In genomic region chr3:172317984-172318383, GRCh38 we compare ENCODE assay signal across 8 cellular contexts.
DNase-seq lines count a peak whose midpoint lies in the region; ATAC-seq, FAIRE-seq and TF ChIP-seq lines count a peak whose summit lies in the region.

No MANE protein-coding gene starts in this region.

- WGBS in HepG2 (ENCODE audit: low lambda C conversion rate): 91% methylated on average over 1 of the region's 1 CpG
- 0% methylated on average over 1 of the region's 1 CpG for WGBS in transverse colon (ENCODE audit: low coverage in 1 of 2), 2 donors

- H3K4me2 ChIP-seq in HepG2 (ENCODE audit: low read depth, low read length): no peak overlapping the region

- no peaks in the 10 kb centered on the region for H3K27me3 ChIP-seq in breast epithelium
- H3K27me3 ChIP-seq in HepG2 (ENCODE audit: control insufficient read depth in 1 of 2, insufficient read depth in 2 of 2, low read length in 2 of 2): no peaks in the 10 kb centered on the region
- no peaks in the 10 kb centered on the region for H3K27me3 ChIP-seq in transverse colon

- BruUV-seq in HepG2 (replicated peaks; lab: Mats Ljungman, UMichigan): no TSS peak

- H3K36me3 ChIP-seq in breast epithelium (no peaks in the 10 kb centered on the region), HepG2 (replicated peaks in 1 of 2; ENCODE audit: control insufficient read depth in 1 of 2, insufficient read depth in 2 of 2, low read length in 2 of 2) (peaks cover 38 to 90% of the 10 kb centered on the region in 2 experiments), transverse colon (no peaks in the 10 kb centered on the region)

- H3K79me2 ChIP-seq in HepG2 (ENCODE audit: insufficient read depth, low read length): peaks cover 7% of the 10 kb centered on the region

- intact Hi-C loops in breast epithelium (cut with DNase I; ENCODE audit: low total_unique reads) (no loop called here), HepG2 (cut with micrococcal nuclease; ENCODE audit: unreplicated experiment) (no loop called here), transverse colon (cut with DNase I; ENCODE audit: low total_unique reads) (no loop called here)

- H3K4me1 ChIP-seq in breast epithelium: peaks cover 8 to 20% of the 10 kb centered on the region in 2 donors
- H3K4me1 ChIP-seq in HepG2 (ENCODE audit: insufficient read depth, low read length): 0 out of 2 replicates have a peak, but pooled peaks cover 10% of the 10 kb centered on the region
- peaks cover 33 to 78% (median 47%) of the 10 kb centered on the region in 4 donors for H3K4me1 ChIP-seq in transverse colon

- peak; percentile 61 for DNase-seq in NCI-H146 (lab: John Stamatoyannopoulos, UW)
- DNase-seq in breast epithelium (ENCODE audit: low spot score in 2 of 2): peak in 1 of 2 donors; percentile 44
- no peak for DNase-seq in HepG2 (ENCODE audit: low spot score)
- peak; percentile 24 for DNase-seq in transverse colon
- DNase-seq in ecto neural progenitor cell (ENCODE audit: low spot score): no peak

- ATAC-seq in GM21576 (IDR thresholded peaks at IDR 0.05; ENCODE audit: unreplicated experiment) (peak; percentile 56), HepG2 (0 out of 3 replicates have a peak, but pooled peaks have one; percentile 3), GM21367 (IDR thresholded peaks at IDR 0.05; ENCODE audit: unreplicated experiment) (no peak)

- no peaks in the 10 kb centered on the region for H3K9me3 ChIP-seq in breast epithelium
- no peaks in the 10 kb centered on the region for H3K9me3 ChIP-seq in HepG2 (ENCODE audit: low read length)
- no peaks in the 10 kb centered on the region for H3K9me3 ChIP-seq in transverse colon

- H3K4me3 ChIP-seq in breast epithelium (peak overlapping the region in 1 of 3 donors; percentile 21), HepG2 (replicated peaks in 1 of 3; ENCODE audit: insufficient read depth in 1 of 3, low read depth in 2 of 3, low read length in 3 of 3) (no peak overlapping the region), transverse colon (no peak overlapping the region)

- CTCF ChIA-PET in HepG2 (lab: Yijun Ruan, JAX; ENCODE audit: low intra/inter-chr PET ratio, low total read pairs): no interaction called here

- H3K9ac ChIP-seq in HepG2 (ENCODE audit: insufficient read depth, low read depth, low read length): no peak overlapping the region

- peaks cover 52% of the 10 kb centered on the region for H4K20me1 ChIP-seq in HepG2 (ENCODE audit: insufficient read depth, low read length)

- no peak for TF ChIP-seq POLR2A in breast epithelium (IDR thresholded peaks at IDR 0.05)
- TF ChIP-seq POLR2A in HepG2 (IDR thresholded peaks at IDR 0.05; ENCODE audit: insufficient read depth in 1 of 2, low read depth in 2 of 2, low read length in 2 of 2): no peak
- no peak for TF ChIP-seq POLR2A in transverse colon (IDR thresholded peaks at IDR 0.05)

- TF ChIP-seq EP300 in HepG2 (IDR thresholded peaks at IDR 0.05; ENCODE audit: low read depth in 2 of 2, low read length in 2 of 2) (no peak), HepG2 (CRISPR knock-in tag; IDR thresholded peaks at IDR 0.05; ENCODE audit: borderline replicate concordance) (no peak), transverse colon (IDR thresholded peaks at IDR 0.05; ENCODE audit: low read depth) (peak; percentile 55)

- in situ Hi-C loops in HepG2 (cut with HindIII; ENCODE audit: extremely low pct_ligation_motif_present, low pct_unique_long_range_greater_than_20kb) (no loop called here), transverse colon (cut with MboI; ENCODE audit: low pct_ligation_motif_present in 1 of 4, low pct_unique_long_range_greater_than_20kb in 1 of 4, low sequenced_read_pairs in 3 of 4) (loop anchor here in 1 of 4 donors (25.0 kb wide), 1 partner anchor 281 kb away; the partner anchor contains the start of gene FNDC3B)

- TF ChIP-seq CTCF in C4-2B (conservative IDR thresholded peaks at IDR 0.05): no peak
- TF ChIP-seq CTCF in breast epithelium (IDR thresholded peaks at IDR 0.05): no peak
- no peak for TF ChIP-seq CTCF in HepG2 (CRISPR knock-in tag; IDR thresholded peaks at IDR 0.05)
- no peak for TF ChIP-seq CTCF in transverse colon (IDR thresholded peaks at IDR 0.05)

- POLR2A ChIA-PET in HepG2 (lab: Yijun Ruan, JAX): no interaction called here

- no peak overlapping the region for H2AFZ ChIP-seq in HepG2 (ENCODE audit: low read length)

- H3K27ac ChIP-seq in C4-2B (peak overlapping the region; percentile 63), breast epithelium (peak overlapping the region; percentile 72 to 93), HepG2 (ENCODE audit: extremely low read length, insufficient read depth, low read length) (peak overlapping the region; percentile 16), transverse colon (peak overlapping the region; percentile 65 to 82 (median 80))

- no peak for TF ChIP-seq RAD21 in HepG2 (CRISPR knock-in tag; IDR thresholded peaks at IDR 0.05)

- no peak for FAIRE-seq in HepG2 (lab: Jason Lieb, UNC)

TF ChIP-seq in HepG2, 621 proteins besides CTCF, POLR2A, EP300 and RAD21:
- TF ChIP-seq AGO2 (optimal IDR thresholded peaks at IDR 0.05; ENCODE audit: low read depth, low read length) (peak; percentile 10), ELF3 (CRISPR knock-in tag; IDR thresholded peaks at IDR 0.05) (no peak), RBM22 (optimal IDR thresholded peaks at IDR 0.05; ENCODE audit: low read length) (peak; percentile 11)

Comparison
In these comparisons a context has a peak if more than half of its experiments do, and no peak if none do; other contexts are left out.
1. H3K27ac ChIP-seq: peak in every context shown above with its lines; median percentile 82 in breast epithelium; 80 in transverse colon; 63 in C4-2B; 16 in HepG2.
2. DNase-seq: peak in NCI-H146 (single experiment) and transverse colon (single experiment); none in HepG2 (single experiment) and ecto neural progenitor cell (single experiment).